ENCODE assay signal across 1 cellular context in genomic region chr2:148616696-148617095, GRCh38.
TF ChIP-seq lines count a peak whose summit lies in the region.

No MANE protein-coding gene starts in this region.

TF ChIP-seq in GM23338, 12 proteins besides CTCF, POLR2A, EP300 and RAD21 (continued from another document):
- TF ChIP-seq REST (IDR thresholded peaks at IDR 0.05; ENCODE audit: unreplicated experiment) (no peak), CREB1 (CRISPR knock-in tag; IDR thresholded peaks at IDR 0.05; ENCODE audit: low read depth) (no peak)
